1 cellular context compared by ENCODE assay signal in genomic region chr15:68603951-68604350, GRCh38.
A peak's percentile ranks its signal among the peaks of the same experiment; 100 is the strongest.
TF ChIP-seq lines count a peak whose summit lies in the region.

No MANE protein-coding gene starts in this region.

TF ChIP-seq in HEK293, 187 proteins besides CTCF, POLR2A, EP300 and RAD21 (continued from another document and continues in another):
- TF ChIP-seq PRDM10 (tag by site-specific recombination; IDR thresholded peaks at IDR 0.05) (peak; percentile 94), ZNF362 (tag by site-specific recombination; IDR thresholded peaks at IDR 0.05) (no peak), BCL11A (tag by site-specific recombination; IDR thresholded peaks at IDR 0.05; ENCODE audit: low read depth) (no peak), HIC1 (tag by site-specific recombination; IDR thresholded peaks at IDR 0.05) (no peak), ZNF596 (tag by site-specific recombination; IDR thresholded peaks at IDR 0.05) (no peak), ZBTB10 (tag by site-specific recombination; IDR thresholded peaks at IDR 0.05) (no peak), YY1 (tag by site-specific recombination; IDR thresholded peaks at IDR 0.05) (no peak), ZNF624 (tag by site-specific recombination; IDR thresholded peaks at IDR 0.05) (no peak), ZNF19 (tag by site-specific recombination; IDR thresholded peaks at IDR 0.05; ENCODE audit: low read depth) (no peak), ZBTB6 (tag by site-specific recombination; IDR thresholded peaks at IDR 0.05) (no peak), ZBTB49 (tag by site-specific recombination; IDR thresholded peaks at IDR 0.05; ENCODE audit: low read depth) (no peak), PATZ1 (tag by site-specific recombination; IDR thresholded peaks at IDR 0.05) (peak; percentile 85), ZNF302 (tag by site-specific recombination; IDR thresholded peaks at IDR 0.05; ENCODE audit: low read depth) (no peak), ZNF704 (tag by site-specific recombination; IDR thresholded peaks at IDR 0.05) (no peak), ZNF626 (tag by site-specific recombination; IDR thresholded peaks at IDR 0.05) (no peak), ZNF488 (tag by site-specific recombination; IDR thresholded peaks at IDR 0.05) (no peak), ZBTB11 (tag by site-specific recombination; conservative IDR thresholded peaks at IDR 0.05; ENCODE audit: low read depth) (no peak), ZNF324 (tag by site-specific recombination; IDR thresholded peaks at IDR 0.05) (no peak), ZNF600 (tag by site-specific recombination; IDR thresholded peaks at IDR 0.05) (0 out of 2 replicates have a peak, but pooled peaks have one; percentile 39), GFI1B (tag by site-specific recombination; IDR thresholded peaks at IDR 0.05) (no peak), ZNF785 (tag by site-specific recombination; IDR thresholded peaks at IDR 0.05) (no peak), ZNF513 (tag by site-specific recombination; IDR thresholded peaks at IDR 0.05) (no peak), ZNF677 (tag by site-specific recombination; IDR thresholded peaks at IDR 0.05) (no peak), ZNF335 (tag by site-specific recombination; conservative IDR thresholded peaks at IDR 0.05) (no peak), ZNF48 (tag by site-specific recombination; IDR thresholded peaks at IDR 0.05) (no peak)
